ENCODE assay signal across 20 cellular contexts in genomic region chr1:6106977-6107376, GRCh38.
DNase-seq lines count a peak whose midpoint lies in the region; ATAC-seq, FAIRE-seq and TF ChIP-seq lines count a peak whose summit lies in the region.
"Had no signal": no experiment of that assay in that cellular context is flagged by ENCODE, and none has a peak within 500 bp of the region (broad histone marks: within the 10 kb centered on the region; RNA-seq: fewer than 3 reads in every experiment).

No MANE protein-coding gene starts in this region.

- H2AK5ac ChIP-seq in H1 (ENCODE audit: low read depth, low read length): peak overlapping the region; percentile 75; the same call in 1 of the 2 replicates

- intact Hi-C loops in HepG2 (cut with micrococcal nuclease; ENCODE audit: unreplicated experiment) (loop anchor here (10.0 kb wide), 1 partner anchor 138 kb away; the partner anchor contains the start of gene HES3), right lobe of liver (cut with DNase I) (loop anchor here in 1 of 2 donors (5.0 kb wide), 1 partner anchor 140 kb away; no protein-coding TSS in a partner anchor)

- DNase-seq in HepG2 (ENCODE audit: low spot score): no peak
- DNase-seq in right lobe of liver: no peak
- no peak for DNase-seq in H1 (ENCODE audit: low read depth in 1 of 2, low spot score in 2 of 2)
- no peak for DNase-seq in GM13976 (ENCODE audit: low spot score)
- no peak for DNase-seq in activated naive CD4-positive, alpha-beta T cell treated with anti-CD3 and anti-CD28 coated beads, Interleukin-2, amount 50 U/mL, for 16 hours
- DNase-seq: Calu3; CD4-positive, CD25-positive, alpha-beta regulatory T cell; COR-L47; DMS53; DND-41; GM23248; H9; HFFc6 had no signal

- H3K36me3 ChIP-seq in HepG2 (replicated peaks in 1 of 2; ENCODE audit: control insufficient read depth in 1 of 2, insufficient read depth in 2 of 2, low read length in 2 of 2) (no peaks in the 10 kb centered on the region), right lobe of liver (no peaks in the 10 kb centered on the region), HEK293 (ENCODE audit: control insufficient read depth in 2 of 2, insufficient read depth in 1 of 2, low read length in 2 of 2) (no peaks in the 10 kb centered on the region), H1 (ENCODE audit: control insufficient read depth in 2 of 4, insufficient read depth in 4 of 4, low read length in 3 of 4) (no peaks in the 10 kb centered on the region)
- H3K36me3 ChIP-seq: BLaER1 had no signal

- no peak overlapping the region for H4K8ac ChIP-seq in H1 (ENCODE audit: extremely low read depth, insufficient read depth, low read length)

- in situ Hi-C loops in HepG2 (cut with HindIII; ENCODE audit: extremely low pct_ligation_motif_present, low pct_unique_long_range_greater_than_20kb) (no loop called here), GM13976 (cut with MboI; ENCODE audit: low sequenced_read_pairs, unreplicated experiment) (no loop called here)

- H2AFZ ChIP-seq in HepG2 (ENCODE audit: low read length) (no peak overlapping the region), H1 (ENCODE audit: low read length) (no peak overlapping the region)
- H2AFZ ChIP-seq: GM23248 had no signal

- no peaks in the 10 kb centered on the region for H3K79me1 ChIP-seq in H1 (ENCODE audit: low read depth, low read length)

- no peak overlapping the region for H3K27ac ChIP-seq in HepG2 (ENCODE audit: extremely low read length, insufficient read depth, low read length)
- H3K27ac ChIP-seq in right lobe of liver: no peak overlapping the region
- no peak overlapping the region for H3K27ac ChIP-seq in HEK293 (ENCODE audit: extremely low read depth, low read depth, low read length)
- no peak overlapping the region for H3K27ac ChIP-seq in H1 (ENCODE audit: low read depth, low read length)
- H3K27ac ChIP-seq: C4-2B, GM23248 had no signal

- H4K5ac ChIP-seq in H1 (ENCODE audit: insufficient read length, low read depth, low read length): no peak overlapping the region

- POLR2A ChIA-PET in HepG2 (lab: Yijun Ruan, JAX): no interaction called here
- POLR2A ChIA-PET in HEK293 (lab: Yijun Ruan, JAX): no interaction called here
- POLR2A ChIA-PET in H1 (lab: Charles Lee; ENCODE audit: partially characterized antibody): no interaction called here

- TF ChIP-seq CTCF in HepG2 (CRISPR knock-in tag; IDR thresholded peaks at IDR 0.05) (no peak), right lobe of liver (IDR thresholded peaks at IDR 0.05) (no peak), HEK293 (tag by site-specific recombination; IDR thresholded peaks at IDR 0.05) (no peak), H1 (IDR thresholded peaks at IDR 0.05; ENCODE audit: control extremely low read depth in 1 of 3, insufficient read depth in 1 of 3, low read depth in 1 of 3, low read length in 3 of 3) (no peak), GM13976 (IDR thresholded peaks at IDR 0.05; ENCODE audit: borderline replicate concordance, control extremely low read depth, extremely low read depth, insufficient read depth, missing control alignments) (no peak)

- H3K14ac ChIP-seq in H1 (ENCODE audit: insufficient read length): no peak overlapping the region

- H3K9me3 ChIP-seq in HepG2 (ENCODE audit: low read length): no peaks in the 10 kb centered on the region
- H3K9me3 ChIP-seq in right lobe of liver: no peaks in the 10 kb centered on the region
- H3K9me3 ChIP-seq in HEK293 (ENCODE audit: control insufficient read depth, insufficient read depth, low read depth, low read length): no peaks in the 10 kb centered on the region
- no peaks in the 10 kb centered on the region for H3K9me3 ChIP-seq in H1 (ENCODE audit: insufficient read depth in 2 of 2, low read depth in 1 of 2, low read length in 1 of 2)
- H3K9me3 ChIP-seq: BLaER1 had no signal

- H2BK120ac ChIP-seq in H1 (replicated peaks; ENCODE audit: low read depth, low read length): no peak overlapping the region

- no peak for ATAC-seq in HepG2
- no peak for ATAC-seq in right lobe of liver
- ATAC-seq: HCT116 had no signal

- H3K27me3 ChIP-seq in HepG2 (ENCODE audit: control insufficient read depth in 1 of 2, insufficient read depth in 2 of 2, low read length in 2 of 2) (peaks cover 9 to 51% of the 10 kb centered on the region in 2 experiments; a peak in 4 of 5 replicates), right lobe of liver (no peaks in the 10 kb centered on the region), H1 (replicated peaks in 1 of 4; ENCODE audit: control insufficient read depth in 3 of 4, extremely low read depth in 1 of 4, insufficient read depth in 3 of 4, low read length in 3 of 4) (no peaks in the 10 kb centered on the region; a peak in 1 of 7 replicates)
- H3K27me3 ChIP-seq: BLaER1 had no signal

- H3K23me2 ChIP-seq in H1 (ENCODE audit: low read depth, low read length): peaks cover 20% of the 10 kb centered on the region; the same call in 1 of the 2 replicates

- no peak overlapping the region for H3K56ac ChIP-seq in H1 (replicated peaks; ENCODE audit: insufficient read length, low read depth, low read length)

- no peak overlapping the region for H2BK5ac ChIP-seq in H1 (ENCODE audit: low read depth, low read length)

- H2BK20ac ChIP-seq in H1 (ENCODE audit: low read length): no peak overlapping the region

- H3K79me2 ChIP-seq in HepG2 (ENCODE audit: insufficient read depth, low read length) (no peaks in the 10 kb centered on the region), H1 (ENCODE audit: control insufficient read depth in 1 of 2, insufficient read depth in 2 of 2, low read length in 2 of 2) (no peaks in the 10 kb centered on the region)

- H4K20me1 ChIP-seq in HepG2 (ENCODE audit: insufficient read depth, low read length) (0 out of 2 replicates have a peak, but pooled peaks cover 2% of the 10 kb centered on the region), H1 (replicated peaks in 1 of 2; ENCODE audit: control insufficient read depth in 1 of 2, insufficient read depth in 2 of 2, low read length in 2 of 2) (peaks cover 0 to 2% of the 10 kb centered on the region in 2 experiments)
- H4K20me1 ChIP-seq: BLaER1 had no signal

- no peak overlapping the region for H3K18ac ChIP-seq in H1 (ENCODE audit: extremely low read depth, low read length)

- TF ChIP-seq POLR2A in HepG2 (IDR thresholded peaks at IDR 0.05; ENCODE audit: insufficient read depth in 1 of 2, low read depth in 2 of 2, low read length in 2 of 2) (no peak), right lobe of liver (IDR thresholded peaks at IDR 0.05) (no peak), H1 (IDR thresholded peaks at IDR 0.05; ENCODE audit: control extremely low read depth in 1 of 2, low read depth in 2 of 2, low read length in 2 of 2) (no peak)

- H4K91ac ChIP-seq in H1 (replicated peaks; ENCODE audit: insufficient read length, low read length): no peak overlapping the region

- CTCF ChIA-PET in HepG2 (lab: Yijun Ruan, JAX; ENCODE audit: low intra/inter-chr PET ratio, low total read pairs): no interaction called here
- CTCF ChIA-PET in HEK293 (lab: Yijun Ruan, JAX): no interaction called here
- CTCF ChIA-PET in H1 (lab: Charles Lee; ENCODE audit: partially characterized antibody): interaction anchor here (1.0 to 2.1 kb wide), 5 partner anchors 46 to 250 kb away, joined by 3 to 10 read pairs (median 3); no protein-coding TSS in a partner anchor

- no peaks in the 10 kb centered on the region for H3K4me1 ChIP-seq in HepG2 (ENCODE audit: insufficient read depth, low read length)
- H3K4me1 ChIP-seq in right lobe of liver: no peaks in the 10 kb centered on the region
- H3K4me1 ChIP-seq in HEK293 (ENCODE audit: control insufficient read depth, insufficient read depth, low read length): no peaks in the 10 kb centered on the region
- peaks cover 0 to 4% (median 3%) of the 10 kb centered on the region in 4 experiments; a peak in 2 of 7 replicates for H3K4me1 ChIP-seq in H1 (replicated peaks in 1 of 4; ENCODE audit: control insufficient read depth in 3 of 4, insufficient read depth in 4 of 4, low read length in 3 of 4)

- no peak overlapping the region for H2BK12ac ChIP-seq in H1 (ENCODE audit: low read depth, low read length)

- no peak overlapping the region for H3K4ac ChIP-seq in H1 (replicated peaks; ENCODE audit: insufficient read length, low read depth, low read length)

- no peak overlapping the region for H3K4me2 ChIP-seq in HepG2 (ENCODE audit: low read depth, low read length)
- no peak overlapping the region for H3K4me2 ChIP-seq in H1 (ENCODE audit: insufficient read depth in 1 of 2, low read depth in 2 of 2, low read length in 2 of 2)
- H3K4me2 ChIP-seq: BLaER1 had no signal

- TF ChIP-seq EP300 in HepG2 (IDR thresholded peaks at IDR 0.05; ENCODE audit: low read depth in 2 of 2, low read length in 2 of 2) (no peak), HepG2 (CRISPR knock-in tag; IDR thresholded peaks at IDR 0.05; ENCODE audit: borderline replicate concordance) (no peak), H1 (IDR thresholded peaks at IDR 0.05; ENCODE audit: borderline replicate concordance in 1 of 2, low read depth in 2 of 2, low read length in 2 of 2) (no peak)

- WGBS in HepG2 (ENCODE audit: low lambda C conversion rate): 39% methylated on average over 6 of the region's 6 CpGs
- WGBS in right lobe of liver (ENCODE audit: insufficient coverage, low coverage, low lambda C conversion rate, missing lambda C conversion rate): 79% methylated on average over 5 of the region's 6 CpGs
- WGBS in H1 (ENCODE audit: extremely low coverage in 1 of 2, insufficient coverage in 1 of 2, insufficient read length in 1 of 2, insufficient replicate concordance in 2 of 2, low coverage in 1 of 2, low lambda C conversion rate in 2 of 2, missing lambda C conversion rate in 1 of 2), 2 experiments: 97 to 99% methylated on average over 6 of the region's 6 CpGs

- FAIRE-seq in HepG2 (lab: Jason Lieb, UNC): no peak
- no peak for FAIRE-seq in H1 (lab: Jason Lieb, UNC)
- FAIRE-seq: G401.6, GM12892, GM19239 had no signal

- TF ChIP-seq RAD21 in HepG2 (CRISPR knock-in tag; IDR thresholded peaks at IDR 0.05) (no peak), H1 (IDR thresholded peaks at IDR 0.05 in 1 of 2, conservative IDR thresholded peaks at IDR 0.05 in 1 of 2; ENCODE audit: low read depth in 2 of 2, low read length in 2 of 2) (no peak)

- H2BK15ac ChIP-seq in H1 (ENCODE audit: low read length): no peak overlapping the region

- H3K9ac ChIP-seq in HepG2 (ENCODE audit: insufficient read depth, low read depth, low read length) (no peak overlapping the region), H1 (replicated peaks in 1 of 4; ENCODE audit: extremely low read depth in 1 of 4, low read depth in 3 of 4, low read length in 3 of 4) (no peak overlapping the region)
- H3K9ac ChIP-seq: BLaER1, GM23248 had no signal

- no peak overlapping the region for H3K23ac ChIP-seq in H1 (ENCODE audit: insufficient read length)

- BruUV-seq in HepG2 (replicated peaks; lab: Mats Ljungman, UMichigan): no TSS peak

- no peak overlapping the region for H3K4me3 ChIP-seq in HepG2 (replicated peaks in 1 of 3; ENCODE audit: insufficient read depth in 1 of 3, low read depth in 2 of 3, low read length in 3 of 3)
- no peak overlapping the region for H3K4me3 ChIP-seq in right lobe of liver
- no peak overlapping the region for H3K4me3 ChIP-seq in HEK293 (ENCODE audit: low read depth, low read length)
- no peak overlapping the region for H3K4me3 ChIP-seq in H1 (ENCODE audit: extremely low read depth in 1 of 4, insufficient read depth in 2 of 4, low read depth in 3 of 4, low read length in 4 of 4)
- H3K4me3 ChIP-seq: BLaER1, GM23248 had no signal

TF ChIP-seq in HEK293, 187 proteins besides CTCF, POLR2A, EP300 and RAD21 (continues in another document):
- TF ChIP-seq ZNF837 (tag by site-specific recombination; IDR thresholded peaks at IDR 0.05): no peak
